8 cellular contexts compared by ENCODE assay signal in genomic region chr2:54704688-54705605, GRCh38. TPM values are rescaled to one million over a fixed set of nuclear protein-coding genes. Genes with fewer than 3 reads are reported as not detected.
A peak's percentile ranks its signal among the peaks of the same experiment; 100 is the strongest.
DNase-seq lines count a peak whose midpoint lies in the region; ATAC-seq and TF ChIP-seq lines count a peak whose summit lies in the region.

No MANE protein-coding gene starts in this region.

- H3K27me3 ChIP-seq in heart right ventricle, result peaks cover 0 to 21% (median 0%) of the 10 kb centered on the region in 7 donors
- H3K27me3 ChIP-seq in smooth muscle cell (ENCODE audit: low read depth), result no peaks in the 10 kb centered on the region

- H3K79me2 ChIP-seq in smooth muscle cell (ENCODE audit: low read depth), result no peaks in the 10 kb centered on the region

- no peak overlapping the region for H3K27ac Mint-ChIP-seq in activated T-helper 2 cell treated with anti-CD3 and anti-CD28 coated beads, Interferon-gamma antibody, Interleukin-2, Interleukin-4, amounts not matched to agents 10 μg/mL and 5 μg/mL and 100 μg/mL, durations not matched to agents 14 hours and 24 hours and 36 hours

- ATAC-seq in GM21423 (IDR thresholded peaks at IDR 0.05; ENCODE audit: unreplicated experiment) (peak; percentile 69), heart right ventricle (peak in 7 of 8 donors; percentile 58 to 75 (median 65)), GM18520 (IDR thresholded peaks at IDR 0.05; ENCODE audit: unreplicated experiment) (no peak)

- H3K36me3 Mint-ChIP-seq in activated T-helper 2 cell treated with anti-CD3 and anti-CD28 coated beads, Interferon-gamma antibody, Interleukin-2, Interleukin-4, amounts not matched to agents 10 μg/mL and 5 μg/mL and 100 μg/mL, durations not matched to agents 14 hours and 24 hours and 36 hours (ENCODE audit: low read depth), result no peaks in the 10 kb centered on the region

- peaks cover 8% of the 10 kb centered on the region for H3F3A ChIP-seq in smooth muscle cell (ENCODE audit: low read depth)

- H4K20me1 ChIP-seq in smooth muscle cell (ENCODE audit: low read depth), result no peaks in the 10 kb centered on the region

- 6 to 9% methylated on average over 3 of the region's 3 CpGs for WGBS in heart right ventricle, 2 donors
- WGBS in smooth muscle cell (ENCODE audit: low lambda C conversion rate), result 8% methylated on average over 3 of the region's 3 CpGs

- no peaks in the 10 kb centered on the region for H3K9me3 Mint-ChIP-seq in activated T-helper 2 cell treated with anti-CD3 and anti-CD28 coated beads, Interferon-gamma antibody, Interleukin-2, Interleukin-4, amounts not matched to agents 10 μg/mL and 5 μg/mL and 100 μg/mL, durations not matched to agents 14 hours and 24 hours and 36 hours

- peaks cover 53% of the 10 kb centered on the region for H3K27me3 Mint-ChIP-seq in activated T-helper 2 cell treated with anti-CD3 and anti-CD28 coated beads, Interferon-gamma antibody, Interleukin-2, Interleukin-4, amounts not matched to agents 10 μg/mL and 5 μg/mL and 100 μg/mL, durations not matched to agents 14 hours and 24 hours and 36 hours (ENCODE audit: low read depth)

- no peak overlapping the region for H3K4me3 Mint-ChIP-seq in activated T-helper 2 cell treated with anti-CD3 and anti-CD28 coated beads, Interferon-gamma antibody, Interleukin-2, Interleukin-4, amounts not matched to agents 10 μg/mL and 5 μg/mL and 100 μg/mL, durations not matched to agents 14 hours and 24 hours and 36 hours (ENCODE audit: low read depth)

- DNase-seq in COLO829 (ENCODE audit: low spot score) (peak; percentile 47), NCI-H1694 (lab: John Stamatoyannopoulos, UW) (peak; percentile 29), heart right ventricle (no peak), smooth muscle cell (lab: John Stamatoyannopoulos, UW; ENCODE audit: unreplicated experiment) (no peak)
- DNase-seq in activated T-helper 2 cell treated with anti-CD3 and anti-CD28 coated beads, Interferon-gamma antibody, Interleukin-2, Interleukin-4, amounts not matched to agents 10 μg/mL and 5 μg/mL and 100 μg/mL, durations not matched to agents 14 hours and 24 hours and 36 hours (ENCODE audit: low spot score), result no peak

- H3K4me1 Mint-ChIP-seq in activated T-helper 2 cell treated with anti-CD3 and anti-CD28 coated beads, Interferon-gamma antibody, Interleukin-2, Interleukin-4, amounts not matched to agents 10 μg/mL and 5 μg/mL and 100 μg/mL, durations not matched to agents 14 hours and 24 hours and 36 hours (ENCODE audit: low read depth), result peaks cover 15% of the 10 kb centered on the region

- H3K9ac ChIP-seq in smooth muscle cell (ENCODE audit: low read depth), result no peak overlapping the region

- H3K9me3 ChIP-seq in heart right ventricle, result peaks cover 0 to 6% (median 0%) of the 10 kb centered on the region in 11 donors
- H3K9me3 ChIP-seq in smooth muscle cell (replicated peaks; ENCODE audit: low read depth), result no peaks in the 10 kb centered on the region

- intact Hi-C loops in heart right ventricle (cut with DNase I), result loop anchor here in 9 of 10 donors (2.0 to 10.0 kb wide), 15 partner anchors 38 to 600 kb away; partner anchors contain the start of gene ACYP2 (in 2 of the 9)
- intact Hi-C loops in activated T-helper 2 cell treated with anti-CD3 and anti-CD28 coated beads, Interferon-gamma antibody, Interleukin-2, Interleukin-4, amounts not matched to agents 10 μg/mL and 5 μg/mL and 100 μg/mL, durations not matched to agents 14 hours and 24 hours and 36 hours (cut with micrococcal nuclease), result loop anchor here (1.0 to 5.0 kb wide), 5 partner anchors 24 to 598 kb away; no protein-coding TSS in a partner anchor

- H3K36me3 ChIP-seq in heart right ventricle (no peaks in the 10 kb centered on the region), smooth muscle cell (ENCODE audit: low read depth) (no peaks in the 10 kb centered on the region)

- H3K27ac ChIP-seq in VCaP (no peak overlapping the region), heart right ventricle (peak overlapping the region in 2 of 10 donors; percentile 2 to 5), smooth muscle cell (ENCODE audit: low read depth) (no peak overlapping the region)

- TF ChIP-seq CTCF in VCaP (conservative IDR thresholded peaks at IDR 0.05), result peak; percentile 78
- peak; percentile 41 to 79 (median 72) for TF ChIP-seq CTCF in heart right ventricle (IDR thresholded peaks at IDR 0.05)
- peak; percentile 63 for TF ChIP-seq CTCF in smooth muscle cell (IDR thresholded peaks at IDR 0.05; ENCODE audit: borderline replicate concordance, insufficient read depth, poor library complexity, severe bottlenecking)

- no peak overlapping the region for H2AFZ ChIP-seq in smooth muscle cell (ENCODE audit: low read depth)

- H3K4me3 ChIP-seq in heart right ventricle, result no peak overlapping the region
- H3K4me3 ChIP-seq in smooth muscle cell, result no peak overlapping the region

- H3K4me2 ChIP-seq in smooth muscle cell, result peak overlapping the region; percentile 2

- H3K4me1 ChIP-seq in heart right ventricle, result peaks cover 0 to 15% (median 7%) of the 10 kb centered on the region in 9 donors
- H3K4me1 ChIP-seq in smooth muscle cell (ENCODE audit: low read depth), result no peaks in the 10 kb centered on the region

RNA-seq across cellular contexts. Expression of gene EML6, which starts 18.5 kb away (rescaled TPM):
- total RNA-seq in heart right ventricle, result 1 to 10 TPM in 2 of 10 donors, under 1 TPM in 8; 0.12 to 1.5 (median 0.32) TPM
- polyA plus RNA-seq in heart right ventricle, result under 1 TPM; 0.07 to 0.22 TPM
- total RNA-seq in smooth muscle cell, result 0.49 and 9.7 TPM in 2 replicates
- 0.54 and 1.5 TPM in 2 replicates for polyA plus RNA-seq in smooth muscle cell
- total RNA-seq in activated T-helper 2 cell treated with anti-CD3 and anti-CD28 coated beads, Interferon-gamma antibody, Interleukin-2, Interleukin-4, amounts not matched to agents 10 μg/mL and 5 μg/mL and 100 μg/mL, durations not matched to agents 14 hours and 24 hours and 36 hours, result 0.23 and 0.25 TPM in 2 replicates

Comparison
In these comparisons a context has a peak if more than half of its experiments do, and no peak if none do; other contexts are left out.
1. DNase-seq: peak in COLO829 (single experiment) and NCI-H1694 (single experiment); none in heart right ventricle (0 of 2), smooth muscle cell (single experiment) and activated T-helper 2 cell treated with anti-CD3 and anti-CD28 coated beads, Interferon-gamma antibody, Interleukin-2, Interleukin-4, amounts not matched to agents 10 μg/mL and 5 μg/mL and 100 μg/mL, durations not matched to agents 14 hours and 24 hours and 36 hours (single experiment).
2. Peak in every context shown above with its lines, with median percentiles within 50 percentile points of each other: CTCF ChIP-seq.